In genomic region chr1:229253170-229253974, GRCh38 we compare ENCODE assay signal across 8 cellular contexts.
DNase-seq lines count a peak whose midpoint lies in the region; ATAC-seq and TF ChIP-seq lines count a peak whose summit lies in the region.

No MANE protein-coding gene starts in this region.

- DNase-seq in NCI-H1417 (lab: John Stamatoyannopoulos, UW) (peak in 2 of 3 experiments; percentile 60 to 86), NCI-H1417 treated with DMSO at 0.1 percent for 48 hours (lab: John Stamatoyannopoulos, UW) (no peak), HPDE6-E6E7 (ENCODE audit: extremely low spot score) (peak; percentile 58), glomerular visceral epithelial cell (ENCODE audit: extremely low spot score) (peak; percentile 50), hypothalamus (lab: John Stamatoyannopoulos, UW) (no peak)

- peak; percentile 54 for ATAC-seq in SK-N-SH treated with all-trans-retinoic acid at 6 μM for 48 hours
- no peak for ATAC-seq in HG02973 (IDR thresholded peaks at IDR 0.05; ENCODE audit: unreplicated experiment)
- no peak for ATAC-seq in HG03196 (IDR thresholded peaks at IDR 0.05; ENCODE audit: unreplicated experiment)

TF ChIP-seq in SK-N-SH treated with all-trans-retinoic acid at 6 μM for 48 hours, 23 proteins besides CTCF, POLR2A, EP300 and RAD21:
- TF ChIP-seq TCF4 (CRISPR knock-in tag; IDR thresholded peaks at IDR 0.05; ENCODE audit: borderline replicate concordance) (peak; percentile 51; the same call in 1 of the 2 replicates), TSHZ2 (CRISPR knock-in tag; IDR thresholded peaks at IDR 0.05) (no peak)

Comparison
In these comparisons a context has a peak if more than half of its experiments do, and no peak if none do; other contexts are left out.
1. DNase-seq: peak in NCI-H1417 (2 of 3), HPDE6-E6E7 (single experiment) and glomerular visceral epithelial cell (single experiment); none in NCI-H1417 treated with DMSO at 0.1 percent for 48 hours (single experiment) and hypothalamus (0 of 51).